ENCODE assay signal across 1 cellular context in the genomic region with DNA sequence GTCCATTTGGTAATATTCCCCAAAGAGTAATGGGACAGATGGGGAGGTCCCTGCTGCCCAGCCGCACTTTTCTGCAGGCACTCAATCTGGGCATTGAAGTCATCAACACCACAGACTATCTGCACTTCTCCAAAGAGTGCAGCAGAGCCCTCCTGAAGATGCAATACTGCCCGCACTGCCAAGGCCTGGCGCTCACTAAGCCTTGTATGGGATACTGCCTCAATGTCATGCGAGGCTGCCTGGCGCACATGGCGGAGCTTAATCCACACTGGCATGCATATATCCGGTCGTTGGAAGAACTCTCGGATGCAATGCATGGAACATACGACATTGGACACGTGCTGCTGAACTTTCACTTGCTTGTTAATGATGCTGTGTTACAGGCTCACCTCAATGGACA.
TF ChIP-seq lines count a peak whose summit lies in the region.

No MANE protein-coding gene starts in this region.

TF ChIP-seq in K562, 482 proteins besides CTCF, POLR2A, EP300 and RAD21 (continued from another document):
- 0 out of 2 replicates have a peak, but pooled peaks have one; percentile 10 for TF ChIP-seq ZFX (CRISPR knock-in tag; IDR thresholded peaks at IDR 0.05)
